Comparison of ENCODE assay signal across 1 cellular context in genomic region chr6:52598123-52598823, GRCh38.
TF ChIP-seq lines count a peak whose summit lies in the region.

No MANE protein-coding gene starts in this region.

TF ChIP-seq in HepG2, 621 proteins besides CTCF, POLR2A, EP300 and RAD21 (continued from another document and continues in another):
- peak; percentile 76 for TF ChIP-seq MLX (CRISPR knock-in tag; IDR thresholded peaks at IDR 0.05)
- TF ChIP-seq KDM6A (CRISPR knock-in tag; IDR thresholded peaks at IDR 0.05; ENCODE audit: low read depth): peak; percentile 99
- 0 out of 2 replicates have a peak, but pooled peaks have one; percentile 37 for TF ChIP-seq ISX (CRISPR knock-in tag; conservative IDR thresholded peaks at IDR 0.05)
- TF ChIP-seq CENPX (CRISPR knock-in tag; IDR thresholded peaks at IDR 0.05): no peak
- no peak for TF ChIP-seq EZH2 (conservative IDR thresholded peaks at IDR 0.05; ENCODE audit: low read depth, low read length)
- TF ChIP-seq ZNF414 (CRISPR knock-in tag; IDR thresholded peaks at IDR 0.05): peak; percentile 78; the same call in 1 of the 2 replicates
- no peak for TF ChIP-seq HOXA7 (CRISPR knock-in tag; IDR thresholded peaks at IDR 0.05)
- 0 out of 2 replicates have a peak, but pooled peaks have one; percentile 10 for TF ChIP-seq RFX3 (CRISPR knock-in tag; IDR thresholded peaks at IDR 0.05)
- TF ChIP-seq GTF2F1 (IDR thresholded peaks at IDR 0.05; ENCODE audit: low read length): no peak
- TF ChIP-seq MXI1 (IDR thresholded peaks at IDR 0.05; ENCODE audit: borderline replicate concordance, low read depth, low read length): peak; percentile 72; the same call in 1 of the 3 replicates
- TF ChIP-seq GATA4 (IDR thresholded peaks at IDR 0.05; ENCODE audit: borderline replicate concordance, low read depth): no peak; the same call in 1 of the 2 replicates
- TF ChIP-seq E2F5 (CRISPR knock-in tag; conservative IDR thresholded peaks at IDR 0.05): no peak
- peak; percentile 93 for TF ChIP-seq CBX1 (IDR thresholded peaks at IDR 0.05; ENCODE audit: low read depth)
- TF ChIP-seq NFYC (CRISPR knock-in tag; IDR thresholded peaks at IDR 0.05): no peak; the same call in 1 of the 2 replicates
- TF ChIP-seq UBTF (CRISPR knock-in tag; IDR thresholded peaks at IDR 0.05): peak; percentile 70; the same call in 1 of the 2 replicates
- no peak for TF ChIP-seq FOXA1 (IDR thresholded peaks at IDR 0.05)
- TF ChIP-seq FOXA1 (CRISPR knock-in tag; IDR thresholded peaks at IDR 0.05): peak; percentile 29; the same call in 1 of the 2 replicates
- no peak for TF ChIP-seq ZFP36 (IDR thresholded peaks at IDR 0.05; ENCODE audit: borderline replicate concordance, low read depth, low read length, partially characterized antibody)
- peak; percentile 93 for TF ChIP-seq HNF4A (CRISPR knock-in tag; IDR thresholded peaks at IDR 0.05)
- TF ChIP-seq ETS1 (CRISPR knock-in tag; IDR thresholded peaks at IDR 0.05): no peak
- peak; percentile 89 for TF ChIP-seq ZNF205 (CRISPR knock-in tag; IDR thresholded peaks at IDR 0.05)
- no peak for TF ChIP-seq MAFF (IDR thresholded peaks at IDR 0.05; ENCODE audit: low read depth, low read length)
- 0 out of 2 replicates have a peak, but pooled peaks have one; percentile 32 for TF ChIP-seq ATF7 (IDR thresholded peaks at IDR 0.05)
- TF ChIP-seq ATF7 (CRISPR knock-in tag; IDR thresholded peaks at IDR 0.05): peak; percentile 89
- peak; percentile 78; the same call in 1 of the 2 replicates for TF ChIP-seq DR1 (CRISPR knock-in tag; IDR thresholded peaks at IDR 0.05)
- peak; percentile 78; the same call in 1 of the 2 replicates for TF ChIP-seq MLXIP (CRISPR knock-in tag; IDR thresholded peaks at IDR 0.05; ENCODE audit: borderline replicate concordance)
- peak; percentile 53; the same call in 1 of the 2 replicates for TF ChIP-seq ZSCAN29 (CRISPR knock-in tag; conservative IDR thresholded peaks at IDR 0.05)
- no peak for TF ChIP-seq SRY (CRISPR knock-in tag; IDR thresholded peaks at IDR 0.05)
- no peak for TF ChIP-seq HNRNPL (IDR thresholded peaks at IDR 0.05; ENCODE audit: low read depth, low read length)
- TF ChIP-seq HNRNPK (IDR thresholded peaks at IDR 0.05; ENCODE audit: low read depth, low read length, poor library complexity, severe bottlenecking): no peak
- TF ChIP-seq ZNF619 (CRISPR knock-in tag; IDR thresholded peaks at IDR 0.05): peak; percentile 75; the same call in 1 of the 2 replicates
- TF ChIP-seq ZBTB7B (CRISPR knock-in tag; IDR thresholded peaks at IDR 0.05): peak; percentile 99
- TF ChIP-seq DMAP1 (CRISPR knock-in tag; IDR thresholded peaks at IDR 0.05): peak; percentile 85
- peak; percentile 100 for TF ChIP-seq PAXIP1 (CRISPR knock-in tag; conservative IDR thresholded peaks at IDR 0.05)
- no peak for TF ChIP-seq KLF13 (CRISPR knock-in tag; IDR thresholded peaks at IDR 0.05)
- peak; percentile 95 for TF ChIP-seq NCOR1 (IDR thresholded peaks at IDR 0.05; ENCODE audit: borderline replicate concordance, low read length)
- peak; percentile 96; the same call in 1 of the 2 replicates for TF ChIP-seq ZNF615 (CRISPR knock-in tag; IDR thresholded peaks at IDR 0.05; ENCODE audit: borderline replicate concordance)
- TF ChIP-seq ZBTB34 (CRISPR knock-in tag; IDR thresholded peaks at IDR 0.05): peak; percentile 81
- no peak for TF ChIP-seq LBX2 (CRISPR knock-in tag; IDR thresholded peaks at IDR 0.05; ENCODE audit: borderline replicate concordance)
- peak; percentile 60; the same call in 1 of the 2 replicates for TF ChIP-seq KMT2A (CRISPR knock-in tag; IDR thresholded peaks at IDR 0.05)
- no peak for TF ChIP-seq PLSCR1 (CRISPR knock-in tag; IDR thresholded peaks at IDR 0.05; ENCODE audit: borderline replicate concordance)
- TF ChIP-seq ZNF7 (CRISPR knock-in tag; IDR thresholded peaks at IDR 0.05): peak; percentile 5; the same call in 1 of the 2 replicates
- TF ChIP-seq ZNF451 (CRISPR knock-in tag; IDR thresholded peaks at IDR 0.05): no peak
- no peak for TF ChIP-seq MAFG (CRISPR knock-in tag; IDR thresholded peaks at IDR 0.05)
- TF ChIP-seq ZNF251 (CRISPR knock-in tag; IDR thresholded peaks at IDR 0.05): no peak; the same call in 1 of the 2 replicates
- 0 out of 2 replicates have a peak, but pooled peaks have one; percentile 23 for TF ChIP-seq ZZZ3 (CRISPR knock-in tag; IDR thresholded peaks at IDR 0.05; ENCODE audit: borderline replicate concordance)
- no peak for TF ChIP-seq TBP (CRISPR knock-in tag; IDR thresholded peaks at IDR 0.05)
- peak; percentile 42 for TF ChIP-seq HHEX (CRISPR knock-in tag; IDR thresholded peaks at IDR 0.05)
- no peak for TF ChIP-seq NR3C1 (CRISPR knock-in tag; IDR thresholded peaks at IDR 0.05)
- no peak for TF ChIP-seq STAT5B (CRISPR knock-in tag; IDR thresholded peaks at IDR 0.05)
- TF ChIP-seq ZBTB37 (CRISPR knock-in tag; IDR thresholded peaks at IDR 0.05): no peak; the same call in 1 of the 2 replicates
- no peak for TF ChIP-seq HMGA1 (CRISPR knock-in tag; conservative IDR thresholded peaks at IDR 0.05)
- no peak for TF ChIP-seq RBM39 (IDR thresholded peaks at IDR 0.05; ENCODE audit: low read depth, low read length, poor library complexity, severe bottlenecking)
- peak; percentile 82 for TF ChIP-seq ZBTB42 (CRISPR knock-in tag; IDR thresholded peaks at IDR 0.05)
- TF ChIP-seq ZKSCAN8 (CRISPR knock-in tag; IDR thresholded peaks at IDR 0.05; ENCODE audit: borderline replicate concordance): peak; percentile 89; the same call in 1 of the 2 replicates
